ENCODE assay signal across 8 cellular contexts in the genomic region with DNA sequence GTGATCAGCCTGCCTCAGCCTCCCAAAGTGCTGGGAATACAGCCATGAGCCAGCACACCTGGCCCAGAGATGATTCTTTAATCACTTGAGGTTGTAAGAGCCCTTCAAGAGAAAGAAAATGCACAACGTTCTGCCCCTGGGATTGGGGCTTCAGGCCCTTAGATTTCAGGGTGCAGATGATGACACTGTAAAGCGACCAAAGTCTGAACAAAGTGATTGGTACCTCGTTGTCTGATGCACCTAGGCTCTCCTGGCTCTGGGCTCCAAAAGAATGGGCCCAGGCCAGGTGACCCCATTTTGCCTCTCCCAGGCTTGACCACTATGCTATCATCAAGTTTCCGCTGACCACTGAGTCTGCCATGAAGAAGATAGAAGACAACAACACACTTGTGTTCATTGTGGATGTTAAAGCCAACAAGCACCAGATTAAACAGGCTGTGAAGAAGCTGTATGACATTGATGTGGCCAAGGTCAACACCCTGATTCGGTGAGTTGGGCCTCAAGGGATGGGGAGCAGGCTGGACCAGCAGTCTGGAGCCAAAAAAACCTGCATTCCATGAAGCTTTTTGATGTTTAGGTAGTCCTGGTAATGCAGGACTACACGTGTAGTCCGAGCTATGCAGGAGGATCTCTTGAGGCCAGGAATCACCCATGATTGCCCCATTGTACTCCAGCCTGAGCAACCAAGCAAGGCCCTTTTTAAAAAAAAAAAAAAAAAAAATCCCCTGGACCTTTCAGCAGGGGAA. TPM values are rescaled to one million over a fixed set of nuclear protein-coding genes. Genes with fewer than 3 reads are reported as not detected.
DNase-seq lines count a peak whose midpoint lies in the region; ATAC-seq and TF ChIP-seq lines count a peak whose summit lies in the region.

No MANE protein-coding gene starts in this region.

- peaks cover 12% of the 10 kb centered on the region for H3F3A ChIP-seq in PC-3 (ENCODE audit: low read length, unreplicated experiment)

- peaks cover 53% of the 10 kb centered on the region for H3K36me3 Mint-ChIP-seq in activated T-cell treated with anti-CD3 and anti-CD28 coated beads, Interleukin-2, amount 50 U/mL, for 4 hours (ENCODE audit: insufficient read depth)

- no peaks in the 10 kb centered on the region for H3K9me3 ChIP-seq in PC-3 (ENCODE audit: low read length)
- no peaks in the 10 kb centered on the region for H3K9me3 ChIP-seq in skeletal muscle satellite cell (replicated peaks; ENCODE audit: low read length)

- no peaks in the 10 kb centered on the region for H3K9me3 Mint-ChIP-seq in activated T-cell treated with anti-CD3 and anti-CD28 coated beads, Interleukin-2, amount 50 U/mL, for 4 hours

- H4K20me1 ChIP-seq in PC-3 (ENCODE audit: low read length) = peaks cover 32% of the 10 kb centered on the region

- POLR2A ChIA-PET in PC-3 (lab: Charles Lee; ENCODE audit: unreplicated experiment) = interaction anchor here (0.6 kb wide), 1 partner anchor 182 kb away, joined by 3 read pairs; no protein-coding TSS in a partner anchor

- TF ChIP-seq CTCF in PC-3 (conservative IDR thresholded peaks at IDR 0.05; ENCODE audit: low read depth, low read length) = no peak

- peak overlapping the region; percentile 96 for H3K4me2 ChIP-seq in PC-3 (ENCODE audit: low read length)
- H3K4me2 ChIP-seq in skeletal muscle satellite cell (ENCODE audit: low read length) = peak overlapping the region; percentile 91

- peaks cover 38% of the 10 kb centered on the region for H3K79me2 ChIP-seq in PC-3 (ENCODE audit: low read length)

- H3K9ac ChIP-seq in PC-3 (ENCODE audit: low read length) = no peak overlapping the region
- H3K9ac ChIP-seq in skeletal muscle satellite cell (ENCODE audit: low read depth, low read length) = peak overlapping the region; percentile 23

- intact Hi-C loops in PC-3 (cut with micrococcal nuclease) = loop anchor here (10.0 kb wide), 1 partner anchor 182 kb away; a partner anchor contains a TSS

- H3K27me3 ChIP-seq in PC-3 (ENCODE audit: low read length) (no peaks in the 10 kb centered on the region), skeletal muscle satellite cell (ENCODE audit: control insufficient read depth, insufficient read depth, low read length) (no peaks in the 10 kb centered on the region)

- no peak overlapping the region for H2AFZ ChIP-seq in PC-3 (ENCODE audit: low read length)

- no peak for ATAC-seq in activated T-cell treated with anti-CD3 and anti-CD28 coated beads, Interleukin-2, amount 50 U/mL, for 4 hours
- no peak for ATAC-seq in PC-3

- no peaks in the 10 kb centered on the region for H3K9me2 ChIP-seq in PC-3 (replicated peaks; ENCODE audit: low read length)

- peaks cover 3% of the 10 kb centered on the region for H3K27me3 Mint-ChIP-seq in activated T-cell treated with anti-CD3 and anti-CD28 coated beads, Interleukin-2, amount 50 U/mL, for 4 hours (ENCODE audit: low read depth)

- no TSS peak for BruUV-seq in PC-3 (replicated peaks; lab: Mats Ljungman, UMichigan)

- no peak overlapping the region for H3K27ac ChIP-seq in PC-3 (ENCODE audit: low read length)
- peak overlapping the region; percentile 99 for H3K27ac ChIP-seq in epithelial cell of prostate

- DNase-seq in activated T-cell treated with anti-CD3 and anti-CD28 coated beads, Interleukin-2, amount 50 U/mL, for 4 hours = no peak
- DNase-seq in activated T-cell treated with anti-CD3 and anti-CD28 coated beads for 4 hours (no peak), PC-3 (no peak), epithelial cell of prostate (ENCODE audit: low read depth, low spot score) (no peak), iPS-NIHi7 (ENCODE audit: extremely low spot score) (no peak), D341Med (ENCODE audit: low spot score) (no peak), UCSD-AML1 (lab: John Stamatoyannopoulos, UW; ENCODE audit: unreplicated experiment) (no peak)

- peaks cover 43% of the 10 kb centered on the region for H3K36me3 ChIP-seq in PC-3 (ENCODE audit: low read depth, low read length)
- H3K36me3 ChIP-seq in skeletal muscle satellite cell (ENCODE audit: insufficient read depth, low read length) = peaks cover 44% of the 10 kb centered on the region

- H3K4me1 Mint-ChIP-seq in activated T-cell treated with anti-CD3 and anti-CD28 coated beads, Interleukin-2, amount 50 U/mL, for 4 hours (ENCODE audit: low read depth) = peaks cover 49% of the 10 kb centered on the region

- CTCF ChIA-PET in PC-3 (lab: Charles Lee) = no interaction called here

- H3K4me3 ChIP-seq in PC-3 (ENCODE audit: low read length) = peak overlapping the region; percentile 93
- H3K4me3 ChIP-seq in skeletal muscle satellite cell (ENCODE audit: low read length) = no peak overlapping the region

- peak overlapping the region; percentile 100 for H3K4me3 Mint-ChIP-seq in activated T-cell treated with anti-CD3 and anti-CD28 coated beads, Interleukin-2, amount 50 U/mL, for 4 hours

- H3K4me1 ChIP-seq in PC-3 (ENCODE audit: insufficient read depth, low read length) (peaks cover 39% of the 10 kb centered on the region), skeletal muscle satellite cell (ENCODE audit: control insufficient read depth, insufficient read depth, low read length) (peaks cover 64% of the 10 kb centered on the region)

RNA-seq across cellular contexts. Expression of a gene that starts 2.8 kb away (rescaled TPM):
- 1,000 to 10,000 TPM; 2,218 to 2,392 (median 2,312) TPM for total RNA-seq in activated T-cell treated with anti-CD3 and anti-CD28 coated beads, Interleukin-2, amount 50 U/mL, for 4 hours
- 390 and 515 TPM in 2 replicates for total RNA-seq in PC-3 (2014; rRNA removed)
- 584 and 827 TPM in 2 replicates for total RNA-seq in skeletal muscle satellite cell (2012; rRNA removed)

RNA-seq across cellular contexts. Expression of a gene that starts 3.4 kb away (rescaled TPM):
- total RNA-seq in activated T-cell treated with anti-CD3 and anti-CD28 coated beads, Interleukin-2, amount 50 U/mL, for 4 hours = 10 to 100 TPM; 20.8 to 28.5 (median 23.8) TPM
- 7.1 and 9.3 TPM in 2 replicates for total RNA-seq in PC-3 (2014; rRNA removed)
- 5.6 and 6.8 TPM in 2 replicates for total RNA-seq in skeletal muscle satellite cell (2012; rRNA removed)

RNA-seq across cellular contexts. Expression of a gene that starts 4.9 kb away (rescaled TPM):
- total RNA-seq in activated T-cell treated with anti-CD3 and anti-CD28 coated beads, Interleukin-2, amount 50 U/mL, for 4 hours = 100 to 1,000 TPM in 1 of 3 donors, 10 to 100 TPM in 2; 11.3 to 100 (median 14.1) TPM
- 207 and 211 TPM in 2 replicates for total RNA-seq in PC-3 (2014; rRNA removed)
- 158 and 177 TPM in 2 replicates for total RNA-seq in skeletal muscle satellite cell (2012; rRNA removed)

RNA-seq across cellular contexts. Expression of a gene that starts 6.0 kb away (rescaled TPM):
- total RNA-seq in activated T-cell treated with anti-CD3 and anti-CD28 coated beads, Interleukin-2, amount 50 U/mL, for 4 hours = 1 to 10 TPM; 5.8 to 7.7 (median 7.6) TPM
- 2.4 and 3.7 TPM in 2 replicates for total RNA-seq in PC-3 (2014; rRNA removed)
- total RNA-seq in skeletal muscle satellite cell (2012; rRNA removed) = 1.5 and 2.0 TPM in 2 replicates

RNA-seq across cellular contexts. Expression of a gene that starts 10.9 kb away (rescaled TPM):
- total RNA-seq in activated T-cell treated with anti-CD3 and anti-CD28 coated beads, Interleukin-2, amount 50 U/mL, for 4 hours = 1 to 10 TPM in 2 of 3 donors, under 1 TPM in 1; 0.83 to 1.2 (median 1.1) TPM
- total RNA-seq in PC-3 (2014; rRNA removed) = 1.9 and 2.6 TPM in 2 replicates
- 0.44 and 0.51 TPM in 2 replicates for total RNA-seq in skeletal muscle satellite cell (2012; rRNA removed)
